23 cellular contexts compared by ENCODE assay signal in genomic region chr6:145621776-145622175, GRCh38.
DNase-seq lines count a peak whose midpoint lies in the region; ATAC-seq, FAIRE-seq and TF ChIP-seq lines count a peak whose summit lies in the region.
"Had no signal": no experiment of that assay in that cellular context is flagged by ENCODE, and none has a peak within 500 bp of the region (broad histone marks: within the 10 kb centered on the region; RNA-seq: fewer than 3 reads in every experiment).

No MANE protein-coding gene starts in this region.

- H3K79me2 ChIP-seq in GM12878 (ENCODE audit: control insufficient read depth, insufficient read depth, low read length) (no peaks in the 10 kb centered on the region), mesendoderm (ENCODE audit: control insufficient read depth, insufficient read depth, low read length) (no peaks in the 10 kb centered on the region)

- CTCF ChIA-PET in GM12878 (lab: Yijun Ruan, JAX) (interaction anchor here (3.2 kb wide), 1 partner anchor 12 kb away, joined by 17 read pairs; no protein-coding TSS in a partner anchor), WTC11 (lab: Charles Lee) (interaction anchor here (0.9 kb wide), 1 partner anchor 12 kb away, joined by 3 read pairs; no protein-coding TSS in a partner anchor)

- H3K4me3 ChIP-seq in GM12878 (no peak overlapping the region), mesendoderm (ENCODE audit: low read length) (no peak overlapping the region), neuronal stem cell (ENCODE audit: low read length in 2 of 2) (no peak overlapping the region)
- H3K4me3 ChIP-seq: body of pancreas, coronary artery, SJCRH30, spleen, thoracic aorta had no signal

- peak; percentile 69 for ATAC-seq in GM19035 (IDR thresholded peaks at IDR 0.05; ENCODE audit: unreplicated experiment)
- ATAC-seq in GM21526 (IDR thresholded peaks at IDR 0.05; ENCODE audit: low FRiP score, unreplicated experiment), result peak; percentile 62
- ATAC-seq in HG02973 (IDR thresholded peaks at IDR 0.05; ENCODE audit: unreplicated experiment), result peak; percentile 59
- ATAC-seq in GM12878, result peak; percentile 59
- ATAC-seq in WTC11, result no peak
- ATAC-seq: activated naive CD4-positive, alpha-beta T cell treated with anti-CD3 and anti-CD28 coated beads, Interleukin-2, amount 50 U/mL, for 72 hours; activated T-cell treated with anti-CD3 and anti-CD28 coated beads, Interleukin-2, amount 50 U/mL, for 72 hours; body of pancreas had no signal

- H3K36me3 ChIP-seq in GM12878 (ENCODE audit: control insufficient read depth in 2 of 2, insufficient read depth in 2 of 2, low read length in 1 of 2) (no peaks in the 10 kb centered on the region), mesendoderm (ENCODE audit: control insufficient read depth, insufficient read depth, low read length) (no peaks in the 10 kb centered on the region), neuronal stem cell (replicated peaks in 1 of 2; ENCODE audit: control insufficient read depth in 2 of 2, insufficient read depth in 2 of 2, low read length in 2 of 2) (no peaks in the 10 kb centered on the region)
- H3K36me3 ChIP-seq: SJCRH30 had no signal

- DNase-seq in GM12878 (ENCODE audit: low read depth, low spot score), result no peak
- no peak for DNase-seq in mesendoderm
- no peak for DNase-seq in neuronal stem cell (ENCODE audit: low spot score)
- DNase-seq in WTC11 (ENCODE audit: low spot score), result no peak
- DNase-seq: activated B cell treated with CpG ODN at 0.5 μM for 24 hours; activated T-cell treated with anti-CD3 and anti-CD28 coated beads, Interleukin-2, amount 50 U/mL, for 72 hours; AML-193; body of pancreas; Calu3; hypothalamus; IMR-90; kidney glomerular epithelial cell; mesenchymal stem cell; NCI-H2029 treated with DMSO at 0.1 percent for 48 hours; NCI-H524 treated with DMSO at 0.1 percent for 48 hours; SJCRH30; spleen had no signal

- H3K4me1 Mint-ChIP-seq in WTC11, result no peaks in the 10 kb centered on the region

- no peak overlapping the region for H2BK15ac ChIP-seq in mesendoderm (replicated peaks; ENCODE audit: low read depth)
- H2BK15ac ChIP-seq in neuronal stem cell (ENCODE audit: low read length), result no peak overlapping the region

- no peaks in the 10 kb centered on the region for H3K36me3 Mint-ChIP-seq in WTC11

- H2AFZ ChIP-seq in GM12878 (ENCODE audit: control insufficient read depth, low read depth, low read length) (peak overlapping the region; percentile 23; the same call in 1 of the 2 replicates), neuronal stem cell (ENCODE audit: low read length) (no peak overlapping the region)

- no peak overlapping the region for H4K5ac ChIP-seq in mesendoderm (ENCODE audit: low read length)

- H3K18ac ChIP-seq in mesendoderm (ENCODE audit: low read length), result no peak overlapping the region
- H3K18ac ChIP-seq in neuronal stem cell (ENCODE audit: low read length), result no peak overlapping the region

- H3K4me1 ChIP-seq in GM12878 (ENCODE audit: control insufficient read depth, insufficient read depth, low read length) (no peaks in the 10 kb centered on the region; the same call in 1 of the 2 replicates), mesendoderm (ENCODE audit: control insufficient read depth, low read depth, low read length) (no peaks in the 10 kb centered on the region), neuronal stem cell (ENCODE audit: control insufficient read depth in 2 of 2, insufficient read depth in 1 of 2, low read depth in 1 of 2, low read length in 2 of 2) (no peaks in the 10 kb centered on the region)
- H3K4me1 ChIP-seq: body of pancreas, SJCRH30, spleen had no signal

- H3K27ac ChIP-seq in GM12878 (ENCODE audit: control insufficient read depth, insufficient read depth) (no peak overlapping the region), mesendoderm (ENCODE audit: low read depth, low read length) (no peak overlapping the region), neuronal stem cell (replicated peaks; ENCODE audit: low read length) (no peak overlapping the region)
- H3K27ac ChIP-seq: body of pancreas, coronary artery, SJCRH30, spleen, thoracic aorta had no signal

- TF ChIP-seq POLR2A in GM12878 (IDR thresholded peaks at IDR 0.05; ENCODE audit: low read depth, low read length), result no peak

- H2BK12ac ChIP-seq in neuronal stem cell (ENCODE audit: low read length), result no peak overlapping the region

- FAIRE-seq in GM12878 (lab: Jason Lieb, UNC), result peak; percentile 49

- no peak for TF ChIP-seq RAD21 in GM12878 (IDR thresholded peaks at IDR 0.05; ENCODE audit: insufficient read depth, low read depth, low read length)

- no peak overlapping the region for H3K27ac Mint-ChIP-seq in WTC11
- H3K27ac Mint-ChIP-seq: activated B cell treated with CpG ODN at 0.5 μM for 24 hours; activated T-cell treated with anti-CD3 and anti-CD28 coated beads, Interleukin-2, amount 50 U/mL, for 72 hours had no signal

- POLR2A ChIA-PET in GM12878 (lab: Charles Lee), result no interaction called here
- POLR2A ChIA-PET in WTC11 (lab: Charles Lee), result no interaction called here

- H2BK5ac ChIP-seq in mesendoderm (ENCODE audit: low read length) (no peak overlapping the region), neuronal stem cell (ENCODE audit: low read length) (no peak overlapping the region)

- H2BK120ac ChIP-seq in mesendoderm (ENCODE audit: low read depth, low read length) (no peak overlapping the region), neuronal stem cell (ENCODE audit: low read depth, low read length) (no peak overlapping the region)

- H3K4ac ChIP-seq in mesendoderm (ENCODE audit: low read depth, low read length), result no peak overlapping the region
- H3K4ac ChIP-seq in neuronal stem cell (ENCODE audit: low read length), result no peak overlapping the region

- no peak overlapping the region for H3K4me3 Mint-ChIP-seq in WTC11
- H3K4me3 Mint-ChIP-seq: activated B cell treated with CpG ODN at 0.5 μM for 24 hours; activated T-cell treated with anti-CD3 and anti-CD28 coated beads, Interleukin-2, amount 50 U/mL, for 72 hours had no signal

- no peak for TF ChIP-seq EP300 in GM12878 (IDR thresholded peaks at IDR 0.05; ENCODE audit: borderline replicate concordance in 1 of 2, control insufficient read depth in 1 of 2, low read depth in 2 of 2, low read length in 2 of 2)

- H3K23ac ChIP-seq in mesendoderm (ENCODE audit: low read length), result no peak overlapping the region
- H3K23ac ChIP-seq in neuronal stem cell (ENCODE audit: low read depth, low read length, poor library complexity), result no peak overlapping the region

- H3K4me2 ChIP-seq in GM12878 (ENCODE audit: control insufficient read depth, insufficient read depth), result no peak overlapping the region
- no peak overlapping the region for H3K4me2 ChIP-seq in mesendoderm (ENCODE audit: low read length)
- H3K4me2 ChIP-seq in neuronal stem cell (ENCODE audit: insufficient read depth, low read length, poor library complexity, severe bottlenecking), result no peak overlapping the region

- H3K9ac ChIP-seq in GM12878 (ENCODE audit: control insufficient read depth, insufficient read depth, low read length) (no peak overlapping the region), mesendoderm (ENCODE audit: low read length) (no peak overlapping the region), neuronal stem cell (ENCODE audit: low read depth, low read length, poor library complexity) (no peak overlapping the region)

- no peak overlapping the region for H4K8ac ChIP-seq in mesendoderm (ENCODE audit: low read depth, low read length)
- H4K8ac ChIP-seq in neuronal stem cell (ENCODE audit: low read depth, low read length), result no peak overlapping the region

- peaks cover 15% of the 10 kb centered on the region for H3K9me3 Mint-ChIP-seq in WTC11

- RAD21 ChIA-PET in GM12878 (lab: Charles Lee; ENCODE audit: unreplicated experiment), result no interaction called here

- no peak overlapping the region for H3K14ac ChIP-seq in neuronal stem cell (ENCODE audit: low read length)

- in situ Hi-C loops in GM12878 (cut with MboI), result no loop called here

- H2AK5ac ChIP-seq in mesendoderm (ENCODE audit: low read length) (no peak overlapping the region), neuronal stem cell (ENCODE audit: low read depth, low read length) (no peak overlapping the region)

- H3K79me1 ChIP-seq in mesendoderm (ENCODE audit: low read length), result no peaks in the 10 kb centered on the region
- H3K79me1 ChIP-seq in neuronal stem cell (ENCODE audit: low read depth, low read length), result no peaks in the 10 kb centered on the region

- H3K27me3 ChIP-seq in GM12878 (replicated peaks in 1 of 2; ENCODE audit: control insufficient read depth in 2 of 2, insufficient read depth in 2 of 2, low read length in 1 of 2) (no peaks in the 10 kb centered on the region), mesendoderm (ENCODE audit: insufficient read depth, low read length, poor library complexity) (no peaks in the 10 kb centered on the region), neuronal stem cell (ENCODE audit: control insufficient read depth in 3 of 3, insufficient read depth in 3 of 3, low read depth in 1 of 3, low read length in 3 of 3) (no peaks in the 10 kb centered on the region)
- H3K27me3 ChIP-seq: body of pancreas, SJCRH30, spleen had no signal

- SMC1A ChIA-PET in GM12878 (lab: Charles Lee; ENCODE audit: uncharacterized antibody, unreplicated experiment), result interaction anchor here (1.9 kb wide), 1 partner anchor 12 kb away, joined by 6 read pairs; no protein-coding TSS in a partner anchor

- intact Hi-C loops in GM12878 (cut with micrococcal nuclease; ENCODE audit: unreplicated experiment), result no loop called here

- H3K27me3 Mint-ChIP-seq in WTC11 (ENCODE audit: low read depth), result no peaks in the 10 kb centered on the region
- H3K27me3 Mint-ChIP-seq: activated B cell treated with CpG ODN at 0.5 μM for 24 hours had no signal

- no peaks in the 10 kb centered on the region for H4K20me1 ChIP-seq in GM12878 (ENCODE audit: control insufficient read depth, insufficient read depth)

- no peak overlapping the region for H3K56ac ChIP-seq in mesendoderm (ENCODE audit: low read length)

- 100% methylated on average over 1 of the region's 1 CpG for WGBS in GM12878 (ENCODE audit: insufficient coverage, insufficient replicate concordance, low lambda C conversion rate, missing lambda C conversion rate)
- no CpG with 5 or more reads among the region's 1 CpG for WGBS in mesendoderm (ENCODE audit: extremely low coverage, insufficient coverage, low lambda C conversion rate)
- WGBS in neuronal stem cell (ENCODE audit: extremely low coverage in 2 of 2, insufficient read length in 2 of 2, insufficient replicate concordance in 1 of 2), 2 donors, result no CpG with 5 or more reads among the region's 1 CpG

- no peak for TF ChIP-seq CTCF in GM12878 (IDR thresholded peaks at IDR 0.05 in 2 of 3, conservative IDR thresholded peaks at IDR 0.05 in 1 of 3; ENCODE audit: control insufficient read depth in 2 of 3, extremely low read depth in 1 of 3, insufficient read depth in 1 of 3, low read depth in 3 of 3, low read length in 3 of 3)
- no peak for TF ChIP-seq CTCF in WTC11 (IDR thresholded peaks at IDR 0.05)

- H3K9me3 ChIP-seq in GM12878 (replicated peaks; ENCODE audit: control insufficient read depth, insufficient read depth, low read length) (peaks cover 4% of the 10 kb centered on the region; the same call in 2 of the 3 replicates), neuronal stem cell (replicated peaks in 1 of 2; ENCODE audit: control insufficient read depth in 2 of 2, insufficient read depth in 1 of 2, low read depth in 1 of 2, low read length in 2 of 2) (no peaks in the 10 kb centered on the region)
- H3K9me3 ChIP-seq: body of pancreas, SJCRH30, thoracic aorta had no signal

- BruUV-seq in GM12878 (replicated peaks; lab: Mats Ljungman, UMichigan), result no TSS peak

- no peak overlapping the region for H4K91ac ChIP-seq in neuronal stem cell (ENCODE audit: low read depth, low read length, poor library complexity)
